In genomic region chr9:109619310-109619709, GRCh38 we compare ENCODE assay signal across 16 cellular contexts.
"Had no signal": no experiment of that assay in that cellular context is flagged by ENCODE, and none has a peak within 500 bp of the region (broad histone marks: within the 10 kb centered on the region; RNA-seq: fewer than 3 reads in every experiment).

No MANE protein-coding gene starts in this region.

- DNase-seq: heart left ventricle; islet precursor cell; left ventricle myocardium inferior; naive thymus-derived CD8-positive, alpha-beta T cell; nucleus accumbens; right lobe of liver; stimulated activated CD4-positive, alpha-beta T cell treated with anti-CD3 and anti-CD28 coated beads, Interleukin-12 subunit alpha, Interleukin-12 subunit beta, amount 100 ng/mL, for 4 hours; stimulated activated CD4-positive, alpha-beta T cell treated with anti-CD3 and anti-CD28 coated beads, Interleukin-15, amount 100 ng/mL, for 24 hours; stimulated activated CD4-positive, alpha-beta T cell treated with anti-CD3 and anti-CD28 coated beads, Interleukin-2, amount 100 ng/mL, for 24 hours; stimulated activated CD4-positive, alpha-beta T cell treated with anti-CD3 and anti-CD28 coated beads, Interleukin-4, amount 100 ng/mL, for 1 hour; stimulated activated naive B cell treated with anti-CD40 and anti-IgM and Interleukin-4, amounts not matched to agents 10 μg/mL and 1 μg/mL and 100 μg/mL, for 72 hours; stimulated activated naive CD8-positive, alpha-beta T cell treated with anti-CD3 and anti-CD28 coated beads, Interleukin-15, Interleukin-2, amounts not matched to agents 100 U/mL and 50 U/mL, for 24 hours; stomach; tibial artery; trophoblast cell; upper lobe of right lung had no signal

- ATAC-seq: heart left ventricle; naive thymus-derived CD8-positive, alpha-beta T cell; right lobe of liver; stimulated activated naive B cell treated with anti-CD40 and anti-IgM and Interleukin-4, amounts not matched to agents 10 μg/mL and 1 μg/mL and 100 μg/mL, for 72 hours; stimulated activated naive CD8-positive, alpha-beta T cell treated with anti-CD3 and anti-CD28 coated beads, Interleukin-15, Interleukin-2, amounts not matched to agents 100 U/mL and 50 U/mL, for 24 hours; upper lobe of right lung had no signal
